Comparison of ENCODE assay signal across 12 cellular contexts in genomic region chr14:35543006-35543405, GRCh38. TPM values are rescaled to one million over a fixed set of nuclear protein-coding genes. Genes with fewer than 3 reads are reported as not detected.
"Had no signal": no experiment of that assay in that cellular context is flagged by ENCODE, and none has a peak within 500 bp of the region (broad histone marks: within the 10 kb centered on the region; RNA-seq: fewer than 3 reads in every experiment).

No MANE protein-coding gene starts in this region.

- H2AFZ ChIP-seq: GM23248, GM23338 had no signal

- DNase-seq: GM23248, GOT3, H7, H9, HCEC 1CT, HFFc6 had no signal

- H3K4me2 ChIP-seq: GM23338 had no signal

- FAIRE-seq: H1, H54 had no signal

- H3K4me1 ChIP-seq: HAP-1 had no signal

- ATAC-seq: GM23338, HCT116 had no signal

- H3K9ac ChIP-seq: GM23248 had no signal

- H3K36me3 ChIP-seq: HAP-1 had no signal

- H3K4me3 ChIP-seq: GM23248, GM23338, HAP-1 had no signal

- H3K27ac ChIP-seq: GM23248 had no signal

- H3K9me3 ChIP-seq: HAP-1 had no signal

RNA-seq across cellular contexts. Expression of gene INSM2, which starts 9.0 kb away (rescaled TPM):
- total RNA-seq: GM23248, GM23338, H1, H4, H7, H9, HFFc6 had no signal
- polyA plus RNA-seq: GM23248, GM23338, H1 had no signal
